Comparison of ENCODE assay signal across 18 cellular contexts in the genomic region with DNA sequence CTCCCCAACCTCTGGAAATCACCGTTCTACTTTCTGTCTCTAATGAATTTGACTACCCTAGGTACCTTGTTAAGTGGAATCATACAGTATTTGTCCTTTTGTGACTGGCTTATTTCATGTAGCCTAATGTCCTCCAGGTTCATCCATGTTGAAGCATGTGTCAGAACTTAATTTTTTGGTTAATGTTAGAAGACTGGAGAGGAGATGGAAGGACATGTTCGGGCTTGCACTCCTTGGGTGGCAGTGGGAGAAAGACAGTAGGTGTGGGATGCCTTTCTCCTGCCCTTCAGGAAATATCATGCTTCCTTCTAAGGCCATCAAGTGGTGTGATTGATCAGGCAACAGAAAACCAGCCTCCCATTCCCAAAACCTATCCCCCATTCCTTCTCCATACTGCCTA.
DNase-seq lines count a peak whose midpoint lies in the region; ATAC-seq lines count a peak whose summit lies in the region.
"Had no signal": no experiment of that assay in that cellular context is flagged by ENCODE, and none has a peak within 500 bp of the region (broad histone marks: within the 10 kb centered on the region; RNA-seq: fewer than 3 reads in every experiment).

No MANE protein-coding gene starts in this region.

- H3K9me3 ChIP-seq in T-helper 17 cell (ENCODE audit: control insufficient read depth, low read length, poor library complexity, severe bottlenecking), result no peaks in the 10 kb centered on the region
- H3K9me3 ChIP-seq: BE2C had no signal

- DNase-seq in T-helper 17 cell (no peak), epithelial cell of prostate (ENCODE audit: low read depth, low spot score) (no peak), HCEC 1CT (no peak), superior temporal gyrus (ENCODE audit: extremely low spot score) (no peak)
- no peak for DNase-seq in stimulated activated naive B cell treated with anti-CD40 and anti-IgM and Interleukin-4, amounts not matched to agents 10 μg/mL and 1 μg/mL and 100 μg/mL, for 72 hours
- DNase-seq: BE2C; CD4-positive, alpha-beta memory T cell; DND-41; GDM1; NCI-H1105 treated with DMSO at 0.1 percent for 48 hours; NCI-H187; NCI-H345; NCI-H526; SW 1271 had no signal

- H3K9me3 Mint-ChIP-seq in stimulated activated naive B cell treated with anti-CD40 and anti-IgM and Interleukin-4, amounts not matched to agents 10 μg/mL and 1 μg/mL and 100 μg/mL, for 72 hours, result peaks cover 0 to 1% of the 10 kb centered on the region in 2 donors
- H3K9me3 Mint-ChIP-seq: CD4-positive, alpha-beta memory T cell; IgD-negative memory B cell had no signal

- no peak overlapping the region for H3K4me3 Mint-ChIP-seq in T-helper 17 cell
- no peak overlapping the region for H3K4me3 Mint-ChIP-seq in stimulated activated naive B cell treated with anti-CD40 and anti-IgM and Interleukin-4, amounts not matched to agents 10 μg/mL and 1 μg/mL and 100 μg/mL, for 72 hours
- H3K4me3 Mint-ChIP-seq: CD4-positive, alpha-beta memory T cell had no signal

- peaks cover 5% of the 10 kb centered on the region for H3K4me1 Mint-ChIP-seq in T-helper 17 cell
- peaks cover 30 to 42% of the 10 kb centered on the region in 2 donors for H3K4me1 Mint-ChIP-seq in stimulated activated naive B cell treated with anti-CD40 and anti-IgM and Interleukin-4, amounts not matched to agents 10 μg/mL and 1 μg/mL and 100 μg/mL, for 72 hours
- H3K4me1 Mint-ChIP-seq: CD4-positive, alpha-beta memory T cell had no signal

- H3K36me3 Mint-ChIP-seq in T-helper 17 cell (ENCODE audit: low read depth), result no peaks in the 10 kb centered on the region
- peaks cover 0 to under 1% of the 10 kb centered on the region in 2 donors for H3K36me3 Mint-ChIP-seq in stimulated activated naive B cell treated with anti-CD40 and anti-IgM and Interleukin-4, amounts not matched to agents 10 μg/mL and 1 μg/mL and 100 μg/mL, for 72 hours
- H3K36me3 Mint-ChIP-seq: CD4-positive, alpha-beta memory T cell; IgD-negative memory B cell had no signal

- peak overlapping the region; percentile 23 for H3K27ac ChIP-seq in epithelial cell of prostate
- H3K27ac ChIP-seq: RWPE1 had no signal

- ATAC-seq in HG02610 (IDR thresholded peaks at IDR 0.05; ENCODE audit: unreplicated experiment), result peak; percentile 29
- no peak for ATAC-seq in T-helper 17 cell
- no peak for ATAC-seq in stimulated activated naive B cell treated with anti-CD40 and anti-IgM and Interleukin-4, amounts not matched to agents 10 μg/mL and 1 μg/mL and 100 μg/mL, for 72 hours (replicated peaks)
- no peak for ATAC-seq in GM18909 (IDR thresholded peaks at IDR 0.05; ENCODE audit: poor library complexity, unreplicated experiment)

- peaks cover 14% of the 10 kb centered on the region for H3K27me3 Mint-ChIP-seq in T-helper 17 cell
- H3K27me3 Mint-ChIP-seq in stimulated activated naive B cell treated with anti-CD40 and anti-IgM and Interleukin-4, amounts not matched to agents 10 μg/mL and 1 μg/mL and 100 μg/mL, for 72 hours, result no peaks in the 10 kb centered on the region
- H3K27me3 Mint-ChIP-seq: IgD-negative memory B cell had no signal

- H3K27ac Mint-ChIP-seq in T-helper 17 cell, result peak overlapping the region; percentile 24
- peak overlapping the region; percentile 68 for H3K27ac Mint-ChIP-seq in stimulated activated naive B cell treated with anti-CD40 and anti-IgM and Interleukin-4, amounts not matched to agents 10 μg/mL and 1 μg/mL and 100 μg/mL, for 72 hours
- H3K27ac Mint-ChIP-seq: CD4-positive, alpha-beta memory T cell; IgD-negative memory B cell had no signal
